In genomic region chr11:9789919-9790318, GRCh38 we compare ENCODE assay signal across 1 cellular context.
TF ChIP-seq lines count a peak whose summit lies in the region.

No MANE protein-coding gene starts in this region.

TF ChIP-seq in K562, 482 proteins besides CTCF, POLR2A, EP300 and RAD21 (continued from another document):
- no peak for TF ChIP-seq E2F6 (IDR thresholded peaks at IDR 0.05; ENCODE audit: borderline replicate concordance in 1 of 2, extremely low read depth in 1 of 2, insufficient read depth in 1 of 2, insufficient read length in 1 of 2, low read depth in 1 of 2, low read length in 1 of 2, poor library complexity in 1 of 2, severe bottlenecking in 1 of 2)
- no peak for TF ChIP-seq CHD7 (IDR thresholded peaks at IDR 0.05; ENCODE audit: low read depth, low read length)
- peak; percentile 61 for TF ChIP-seq SMAD4 (CRISPR knock-in tag; conservative IDR thresholded peaks at IDR 0.05)
- 0 out of 2 replicates have a peak, but pooled peaks have one; percentile 54 for TF ChIP-seq TEAD2 (tag; IDR thresholded peaks at IDR 0.05)
- no peak for TF ChIP-seq JUN (IDR thresholded peaks at IDR 0.05; ENCODE audit: borderline replicate concordance, low read depth, low read length)
- no peak for TF ChIP-seq JUN (CRISPR knock-in tag; IDR thresholded peaks at IDR 0.05; ENCODE audit: borderline replicate concordance)
